11 cellular contexts compared by ENCODE assay signal in genomic region chr2:66508358-66509071, GRCh38.
DNase-seq lines count a peak whose midpoint lies in the region; TF ChIP-seq lines count a peak whose summit lies in the region.
"Had no signal": no experiment of that assay in that cellular context is flagged by ENCODE, and none has a peak within 500 bp of the region (broad histone marks: within the 10 kb centered on the region; RNA-seq: fewer than 3 reads in every experiment).

No MANE protein-coding gene starts in this region.

- peak; percentile 13 for DNase-seq in BE2C
- DNase-seq in NOMO-1 (lab: John Stamatoyannopoulos, UW; ENCODE audit: unreplicated experiment in 2 of 2): peak; percentile 79 to 88
- no peak for DNase-seq in epithelial cell of prostate (ENCODE audit: low read depth, low spot score)
- no peak for DNase-seq in nephron progenitor cell
- DNase-seq in NCI-H1092 (lab: John Stamatoyannopoulos, UW): no peak
- DNase-seq in NCI-H345 (lab: John Stamatoyannopoulos, UW): no peak
- no peak for DNase-seq in NCI-H1436 treated with DMSO at 0.1 percent for 48 hours (lab: John Stamatoyannopoulos, UW)
- no peak for DNase-seq in NCI-H524 (lab: John Stamatoyannopoulos, UW)
- DNase-seq: activated CD4-positive, CD25-positive, alpha-beta regulatory T cell treated with anti-CD3 and anti-CD28 coated beads, Interleukin-2, amount 50 U/mL, for 72 hours; activated gamma-delta T cell; left cardiac atrium had no signal

- H3K4me3 Mint-ChIP-seq in nephron progenitor cell: peak overlapping the region; percentile 75

- no peak for TF ChIP-seq CTCF in BE2C (IDR thresholded peaks at IDR 0.05; ENCODE audit: low read depth, low read length)
- no peak for TF ChIP-seq CTCF in nephron progenitor cell (IDR thresholded peaks at IDR 0.05)

- no peaks in the 10 kb centered on the region for H3K9me3 Mint-ChIP-seq in nephron progenitor cell

- no peaks in the 10 kb centered on the region for H3K27me3 Mint-ChIP-seq in nephron progenitor cell (ENCODE audit: low read depth, poor library complexity)

- H3K36me3 Mint-ChIP-seq in nephron progenitor cell (ENCODE audit: low read depth): peaks cover 36% of the 10 kb centered on the region

- no peak overlapping the region for H3K4me3 ChIP-seq in BE2C (ENCODE audit: low read depth, low read length)

- H3K36me3 ChIP-seq in BE2C: no peaks in the 10 kb centered on the region

- H3K27me3 ChIP-seq in BE2C: no peaks in the 10 kb centered on the region

- H3K4me1 ChIP-seq in BE2C: peaks cover 6% of the 10 kb centered on the region; the same call in 1 of the 2 replicates

- peaks cover 84% of the 10 kb centered on the region for H3K4me1 Mint-ChIP-seq in nephron progenitor cell

- peak overlapping the region; percentile 38 for H3K27ac ChIP-seq in epithelial cell of prostate

- H3K27ac Mint-ChIP-seq in nephron progenitor cell: peak overlapping the region; percentile 98

- H3K9me3 ChIP-seq in BE2C: no peaks in the 10 kb centered on the region

Comparison
In these comparisons a context has a peak if more than half of its experiments do, and no peak if none do; other contexts are left out.
1. DNase-seq: peak in BE2C (single experiment) and NOMO-1 (2 of 2); none in epithelial cell of prostate (single experiment), nephron progenitor cell (single experiment), NCI-H1092 (single experiment), NCI-H345 (single experiment), NCI-H1436 treated with DMSO at 0.1 percent for 48 hours (single experiment) and NCI-H524 (0 of 2).